22 cellular contexts compared by ENCODE assay signal in genomic region chr13:89490661-89491060, GRCh38.
"Had no signal": no experiment of that assay in that cellular context is flagged by ENCODE, and none has a peak within 500 bp of the region (broad histone marks: within the 10 kb centered on the region; RNA-seq: fewer than 3 reads in every experiment).

No MANE protein-coding gene starts in this region.

- H3K27ac ChIP-seq: brain microvascular endothelial cell, esophagus squamous epithelium, foreskin keratinocyte, left lung, neural progenitor cell, right atrium auricular region, thyroid gland, WERI-Rb-1 had no signal

- ATAC-seq: activated T-cell treated with anti-CD3 and anti-CD28 coated beads, Interleukin-2, amount 50 U/mL, for 4 hours; foreskin keratinocyte; left lung; naive thymus-derived CD8-positive, alpha-beta T cell had no signal

- H3K4me2 ChIP-seq: neural progenitor cell had no signal

- H3K9me3 ChIP-seq: esophagus squamous epithelium, right atrium auricular region, thyroid gland had no signal

- H3K36me3 ChIP-seq: brain microvascular endothelial cell, esophagus squamous epithelium, left lung, neural progenitor cell, right atrium auricular region, thyroid gland, WERI-Rb-1 had no signal

- H3K4me3 ChIP-seq: esophagus squamous epithelium, left lung, lung, neural progenitor cell, right atrium auricular region, thyroid gland had no signal

- H3K27me3 ChIP-seq: brain microvascular endothelial cell, esophagus squamous epithelium, foreskin keratinocyte, left lung, neural progenitor cell, right atrium auricular region, thyroid gland had no signal

- FAIRE-seq: colon, TTC549 had no signal

- DNase-seq: activated CD4-positive, alpha-beta T cell treated with anti-CD3 and anti-CD28 coated beads for 1 hour; activated CD8-positive, alpha-beta memory T cell treated with anti-CD3 and anti-CD28 coated beads, Interleukin-2, amount 50 U/mL, for 48 hours; activated naive CD4-positive, alpha-beta T cell treated with Interleukin-2 at 50 U/mL for 16 hours; activated naive CD8-positive, alpha-beta T cell treated with anti-CD3 and anti-CD28 coated beads for 36 hours; activated T-cell treated with anti-CD3 and anti-CD28 coated beads, Interleukin-2, amount 50 U/mL, for 4 hours; amniotic stem cell; brain microvascular endothelial cell; central memory CD4-positive, alpha-beta T cell; esophagus squamous epithelium; foreskin keratinocyte; left lung; naive thymus-derived CD8-positive, alpha-beta T cell; stimulated activated CD4-positive, alpha-beta T cell treated with anti-CD3 and anti-CD28 coated beads, Interleukin-4, amount 100 ng/mL, for 24 hours; substantia nigra; T-helper 1 cell; thyroid gland; WERI-Rb-1 had no signal

- H3K4me1 ChIP-seq: esophagus squamous epithelium, foreskin keratinocyte, left lung, neural progenitor cell, right atrium auricular region, thyroid gland had no signal

- H2AFZ ChIP-seq: neural progenitor cell had no signal

- H3K9ac ChIP-seq: neural progenitor cell had no signal
